In genomic region chr3:29004885-29005599, GRCh38 we compare ENCODE assay signal across 13 cellular contexts.
A peak's percentile ranks its signal among the peaks of the same experiment; 100 is the strongest.
DNase-seq lines count a peak whose midpoint lies in the region; ATAC-seq and TF ChIP-seq lines count a peak whose summit lies in the region.
"Had no signal": no experiment of that assay in that cellular context is flagged by ENCODE, and none has a peak within 500 bp of the region (broad histone marks: within the 10 kb centered on the region; RNA-seq: fewer than 3 reads in every experiment).

No MANE protein-coding gene starts in this region.

- no peak for TF ChIP-seq EP300 in transverse colon (IDR thresholded peaks at IDR 0.05; ENCODE audit: low read depth)

- no peak overlapping the region for H2AK5ac ChIP-seq in H9 (ENCODE audit: insufficient read length, low read length)

- no peak overlapping the region for H3K4ac ChIP-seq in H9 (ENCODE audit: low read depth, low read length)

- H2BK5ac ChIP-seq in H9 (ENCODE audit: insufficient read length, low read length), result no peak overlapping the region

- H3K27me3 Mint-ChIP-seq in H9 (ENCODE audit: low read depth), result no peaks in the 10 kb centered on the region

- no peak overlapping the region for H4K91ac ChIP-seq in H9 (ENCODE audit: insufficient read length, low read depth, low read length)

- in situ Hi-C loops in transverse colon (cut with MboI; ENCODE audit: low pct_ligation_motif_present in 1 of 4, low pct_unique_long_range_greater_than_20kb in 1 of 4, low sequenced_read_pairs in 3 of 4), result no loop called here

- no CpG with 5 or more reads among the region's 4 CpGs for WGBS in H9 (ENCODE audit: extremely low coverage, insufficient read length, low lambda C conversion rate)
- WGBS in transverse colon (ENCODE audit: low coverage in 1 of 2), 2 donors, result 84 to 95% methylated on average over 3 to 4 of the region's 4 CpGs

- H3K56ac ChIP-seq in H9 (ENCODE audit: insufficient read length, low read depth, low read length), result no peak overlapping the region

- H2BK12ac ChIP-seq in H9 (ENCODE audit: insufficient read length, low read depth, low read length), result no peak overlapping the region

- H2BK20ac ChIP-seq in H9 (ENCODE audit: low read depth, low read length, poor library complexity, severe bottlenecking), result no peak overlapping the region

- ATAC-seq in GM18873 (IDR thresholded peaks at IDR 0.05; ENCODE audit: low FRiP score, unreplicated experiment), result peak; percentile 95
- ATAC-seq in GM21515 (IDR thresholded peaks at IDR 0.05; ENCODE audit: unreplicated experiment), result peak; percentile 98
- ATAC-seq in HG03039 (IDR thresholded peaks at IDR 0.05; ENCODE audit: unreplicated experiment), result peak; percentile 98

- no peak overlapping the region for H3K18ac ChIP-seq in H9 (ENCODE audit: insufficient read length, low read depth, low read length)

- H3K23me2 ChIP-seq in H9 (ENCODE audit: insufficient read length, low read depth, low read length, poor library complexity, severe bottlenecking), result no peaks in the 10 kb centered on the region

- no peaks in the 10 kb centered on the region for H3F3A ChIP-seq in MM.1S (ENCODE audit: insufficient read depth, low read length)

- H3K23ac ChIP-seq in H9 (ENCODE audit: insufficient read length, low read depth, low read length), result no peak overlapping the region

- peaks cover 9% of the 10 kb centered on the region for H3K4me1 ChIP-seq in MM.1S (ENCODE audit: low read length)
- H3K4me1 ChIP-seq in H9 (ENCODE audit: insufficient read depth, low read length), result no peaks in the 10 kb centered on the region
- no peaks in the 10 kb centered on the region for H3K4me1 ChIP-seq in transverse colon
- H3K4me1 ChIP-seq: adrenal gland had no signal

- H3K27ac Mint-ChIP-seq in H9, result no peak overlapping the region
- H3K27ac Mint-ChIP-seq: nephron had no signal

- TF ChIP-seq CTCF in MM.1S (IDR thresholded peaks at IDR 0.05; ENCODE audit: low read length), result no peak
- TF ChIP-seq CTCF in H9 (conservative IDR thresholded peaks at IDR 0.05), result no peak
- no peak for TF ChIP-seq CTCF in transverse colon (IDR thresholded peaks at IDR 0.05)

- no peak overlapping the region for H3K27ac ChIP-seq in MM.1S (ENCODE audit: low read length)
- no peak overlapping the region for H3K27ac ChIP-seq in H9 (ENCODE audit: insufficient read length, low read depth, low read length)
- no peak overlapping the region for H3K27ac ChIP-seq in transverse colon
- H3K27ac ChIP-seq: adrenal gland had no signal

- no peak for TF ChIP-seq POLR2A in transverse colon (IDR thresholded peaks at IDR 0.05)

- no peak overlapping the region for H3K14ac ChIP-seq in H9 (ENCODE audit: insufficient read depth, low read length)

- H3K4me3 ChIP-seq in MM.1S (ENCODE audit: low read length) (no peak overlapping the region), transverse colon (no peak overlapping the region)
- H3K4me3 ChIP-seq: adrenal gland had no signal

- H3K79me2 ChIP-seq in MM.1S (ENCODE audit: low read length), result no peaks in the 10 kb centered on the region
- H3K79me2 ChIP-seq in H9 (ENCODE audit: insufficient read depth, low read length), result no peaks in the 10 kb centered on the region

- H3K36me3 Mint-ChIP-seq in H9 (ENCODE audit: insufficient read depth in 1 of 3, low read depth in 3 of 3), result no peaks in the 10 kb centered on the region

- H2AFZ ChIP-seq in MM.1S (ENCODE audit: low read length) (no peak overlapping the region), H9 (ENCODE audit: low read length) (no peak overlapping the region)

- H3K79me1 ChIP-seq in H9 (ENCODE audit: insufficient read depth, low read depth, low read length, poor library complexity, severe bottlenecking), result no peaks in the 10 kb centered on the region

- no peak overlapping the region for H3T11ph ChIP-seq in H9 (ENCODE audit: low read length)

- no peak overlapping the region for H4K8ac ChIP-seq in H9 (replicated peaks; ENCODE audit: insufficient read length, low read depth, low read length)

- DNase-seq in MM.1S (peak; percentile 28), H9 (no peak), globus pallidus (ENCODE audit: low spot score) (no peak), transverse colon (no peak)
- DNase-seq in stimulated activated naive CD4-positive, alpha-beta T cell (lab: John Stamatoyannopoulos, UW), result no peak
- DNase-seq: adrenal gland, Calu3, cortex of kidney, NCI-H1930 had no signal

- no peaks in the 10 kb centered on the region for H3K27me3 ChIP-seq in MM.1S (replicated peaks; ENCODE audit: insufficient read depth, low read length)
- no peaks in the 10 kb centered on the region for H3K27me3 ChIP-seq in H9 (ENCODE audit: insufficient read depth, low read length)
- no peaks in the 10 kb centered on the region for H3K27me3 ChIP-seq in transverse colon
- H3K27me3 ChIP-seq: adrenal gland had no signal

- no peak overlapping the region for H2BK15ac ChIP-seq in H9 (ENCODE audit: low read depth, low read length)

- H3K4me3 Mint-ChIP-seq in H9, result no peak overlapping the region
- H3K4me3 Mint-ChIP-seq: nephron had no signal

- H2BK120ac ChIP-seq in H9 (ENCODE audit: low read depth, low read length, poor library complexity, severe bottlenecking), result no peak overlapping the region

- H3K9ac ChIP-seq in MM.1S (ENCODE audit: low read length), result no peak overlapping the region
- H3K9ac ChIP-seq in H9 (ENCODE audit: extremely low read depth, insufficient read length, low read length), result no peak overlapping the region

- H3K36me3 ChIP-seq in MM.1S (replicated peaks; ENCODE audit: insufficient read depth, low read length) (no peaks in the 10 kb centered on the region), transverse colon (no peaks in the 10 kb centered on the region)
- H3K36me3 ChIP-seq: adrenal gland had no signal

- no peaks in the 10 kb centered on the region for H3K9me3 Mint-ChIP-seq in H9
- H3K9me3 Mint-ChIP-seq: nephron had no signal

- H4K20me1 ChIP-seq in MM.1S (ENCODE audit: insufficient read depth, low read length) (no peaks in the 10 kb centered on the region), H9 (ENCODE audit: control insufficient read depth, insufficient read depth, insufficient read length) (no peaks in the 10 kb centered on the region)

- intact Hi-C loops in transverse colon (cut with DNase I; ENCODE audit: low total_unique reads), result no loop called here

- H3K9me3 ChIP-seq in MM.1S (replicated peaks; ENCODE audit: insufficient read depth, low read length) (no peaks in the 10 kb centered on the region), H9 (ENCODE audit: control insufficient read depth, low read depth, low read length) (no peaks in the 10 kb centered on the region), transverse colon (no peaks in the 10 kb centered on the region)
- H3K9me3 ChIP-seq: adrenal gland had no signal

- H4K5ac ChIP-seq in H9 (ENCODE audit: insufficient read length, low read depth, low read length), result no peak overlapping the region

- no peaks in the 10 kb centered on the region for H3K4me1 Mint-ChIP-seq in H9
- H3K4me1 Mint-ChIP-seq: nephron had no signal

- H3K9me2 ChIP-seq in MM.1S (replicated peaks; ENCODE audit: insufficient read depth, low read length), result no peaks in the 10 kb centered on the region

- H3K4me2 ChIP-seq in MM.1S (ENCODE audit: low read depth, low read length) (no peak overlapping the region; the same call in 1 of the 2 replicates), H9 (ENCODE audit: insufficient read depth, insufficient read length, low read length) (no peak overlapping the region)
